Comparison of ENCODE assay signal across 28 cellular contexts in the genomic region with DNA sequence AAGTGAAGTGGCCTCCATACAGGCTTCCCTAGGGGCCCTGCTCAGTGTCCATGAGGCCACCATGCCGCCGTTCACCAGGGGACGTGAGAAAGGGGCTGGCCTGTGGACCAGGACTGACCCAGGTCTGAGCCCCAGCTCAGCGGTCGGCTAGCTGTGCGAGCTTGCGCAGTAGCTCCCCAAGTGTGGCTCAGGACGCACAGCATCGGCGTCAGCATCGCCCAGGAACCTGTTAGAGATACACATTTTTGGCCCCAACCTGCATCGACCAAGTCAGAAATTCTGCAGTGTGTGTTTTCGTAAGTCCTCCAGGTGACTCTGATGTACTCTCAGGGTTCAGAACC. TPM values are rescaled to one million over a fixed set of nuclear protein-coding genes. Genes with fewer than 3 reads are reported as not detected.
"Had no signal": no experiment of that assay in that cellular context is flagged by ENCODE, and none has a peak within 500 bp of the region (broad histone marks: within the 10 kb centered on the region; RNA-seq: fewer than 3 reads in every experiment).

No MANE protein-coding gene starts in this region.

- H3K4me3 Mint-ChIP-seq: activated naive CD8-positive, alpha-beta T cell; activated T-cell treated with anti-CD3 and anti-CD28 coated beads, Interleukin-2, amount 50 U/mL, for 4 hours; central memory CD8-positive, alpha-beta T cell; effector memory CD8-positive, alpha-beta T cell; immature natural killer cell; nephron progenitor cell; stimulated activated effector memory CD8-positive, alpha-beta T cell treated with anti-CD3 and anti-CD28 coated beads, Interleukin-12 subunit alpha, Interleukin-12 subunit beta, amount 100 ng/mL, for 72 hours had no signal

- FAIRE-seq: astrocyte, colon, endothelial cell of umbilical vein, small intestine, TTC549 had no signal

- ATAC-seq: activated T-cell treated with anti-CD3 and anti-CD28 coated beads, Interleukin-2, amount 50 U/mL, for 4 hours; effector memory CD8-positive, alpha-beta T cell; mucosa of descending colon; right lobe of liver; stimulated activated effector memory CD8-positive, alpha-beta T cell treated with anti-CD3 and anti-CD28 coated beads, Interleukin-12 subunit alpha, Interleukin-12 subunit beta, amount 100 ng/mL, for 72 hours had no signal

- DNase-seq: activated CD8-positive, alpha-beta memory T cell treated with anti-CD3 and anti-CD28 coated beads for 24 hours; activated CD8-positive, alpha-beta memory T cell treated with anti-CD3 and anti-CD28 coated beads, Interleukin-2, amount 50 U/mL, for 4 hours; activated naive CD4-positive, alpha-beta T cell; activated T-cell treated with anti-CD3 and anti-CD28 coated beads, Interleukin-2, amount 50 U/mL, for 4 hours; dorsolateral prefrontal cortex; effector memory CD8-positive, alpha-beta T cell; immature natural killer cell; kidney glomerular epithelial cell; left ventricle myocardium inferior; mucosa of descending colon; nephron progenitor cell; nucleus accumbens; right lobe of liver; small intestine; stimulated activated CD4-positive, alpha-beta T cell treated with anti-CD3 and anti-CD28 coated beads, Interleukin-2, amount 100 ng/mL, for 24 hours; stomach; T-helper 1 cell; trophoblast cell had no signal

- H3K9me3 ChIP-seq: left ventricle myocardium inferior, mucosa of descending colon, right lobe of liver, stomach had no signal

- H3K36me3 ChIP-seq: left ventricle myocardium inferior, right lobe of liver, stomach had no signal

- H3K27me3 ChIP-seq: right lobe of liver had no signal

- H3K4me3 ChIP-seq: dorsolateral prefrontal cortex, left ventricle myocardium inferior, mucosa of descending colon, right lobe of liver, stomach had no signal

- H3K79me2 ChIP-seq: parathyroid adenoma had no signal

- H3K36me3 Mint-ChIP-seq: activated naive CD8-positive, alpha-beta T cell; immature natural killer cell; stimulated activated effector memory CD8-positive, alpha-beta T cell treated with anti-CD3 and anti-CD28 coated beads, Interleukin-12 subunit alpha, Interleukin-12 subunit beta, amount 100 ng/mL, for 72 hours had no signal

- H3K9ac ChIP-seq: parathyroid adenoma had no signal

- H3K4me1 ChIP-seq: left ventricle myocardium inferior, parathyroid adenoma, right lobe of liver, stomach had no signal

- H2AFZ ChIP-seq: parathyroid adenoma had no signal

- H3K9me3 Mint-ChIP-seq: activated T-cell treated with anti-CD3 and anti-CD28 coated beads, Interleukin-2, amount 50 U/mL, for 4 hours; activated T-helper 2 cell treated with anti-CD3 and anti-CD28 coated beads, Interferon-gamma antibody, Interleukin-2, Interleukin-4, amounts not matched to agents 10 μg/mL and 5 μg/mL and 100 μg/mL, durations not matched to agents 14 hours and 24 hours and 36 hours; central memory CD8-positive, alpha-beta T cell; effector memory CD8-positive, alpha-beta T cell; immature natural killer cell; stimulated activated effector memory CD8-positive, alpha-beta T cell treated with anti-CD3 and anti-CD28 coated beads, Interleukin-12 subunit alpha, Interleukin-12 subunit beta, amount 100 ng/mL, for 72 hours had no signal

- H3K4me1 Mint-ChIP-seq: central memory CD8-positive, alpha-beta T cell; immature natural killer cell; stimulated activated effector memory CD8-positive, alpha-beta T cell treated with anti-CD3 and anti-CD28 coated beads, Interleukin-12 subunit alpha, Interleukin-12 subunit beta, amount 100 ng/mL, for 72 hours had no signal

- H3K27ac ChIP-seq: dorsolateral prefrontal cortex, left ventricle myocardium inferior, parathyroid adenoma, right lobe of liver, stomach had no signal

- H3K27ac Mint-ChIP-seq: activated naive CD8-positive, alpha-beta T cell; activated T-helper 2 cell treated with anti-CD3 and anti-CD28 coated beads, Interferon-gamma antibody, Interleukin-2, Interleukin-4, amounts not matched to agents 10 μg/mL and 5 μg/mL and 100 μg/mL, durations not matched to agents 14 hours and 24 hours and 36 hours; effector memory CD8-positive, alpha-beta T cell; immature natural killer cell; nephron progenitor cell; stimulated activated effector memory CD8-positive, alpha-beta T cell treated with anti-CD3 and anti-CD28 coated beads, Interleukin-12 subunit alpha, Interleukin-12 subunit beta, amount 100 ng/mL, for 72 hours had no signal

RNA-seq across cellular contexts. Expression of a gene that starts 0.4 kb away (rescaled TPM):
- total RNA-seq: activated T-cell treated with anti-CD3 and anti-CD28 coated beads, Interleukin-2, amount 50 U/mL, for 4 hours; activated T-helper 2 cell treated with anti-CD3 and anti-CD28 coated beads, Interferon-gamma antibody, Interleukin-2, Interleukin-4, amounts not matched to agents 10 μg/mL and 5 μg/mL and 100 μg/mL, durations not matched to agents 14 hours and 24 hours and 36 hours; endothelial cell of umbilical vein; fibroblast of villous mesenchyme; left ventricle myocardium inferior; stomach had no signal
- polyA plus RNA-seq: endothelial cell of umbilical vein, immature natural killer cell had no signal

RNA-seq across cellular contexts. Expression of a gene that starts 51.1 kb away (rescaled TPM):
- total RNA-seq: activated T-cell treated with anti-CD3 and anti-CD28 coated beads, Interleukin-2, amount 50 U/mL, for 4 hours; activated T-helper 2 cell treated with anti-CD3 and anti-CD28 coated beads, Interferon-gamma antibody, Interleukin-2, Interleukin-4, amounts not matched to agents 10 μg/mL and 5 μg/mL and 100 μg/mL, durations not matched to agents 14 hours and 24 hours and 36 hours had no signal
- polyA plus RNA-seq: endothelial cell of umbilical vein, immature natural killer cell had no signal
